Comparison of ENCODE assay signal across 1 cellular context in genomic region chr11:17479284-17480214, GRCh38.
TF ChIP-seq lines count a peak whose summit lies in the region.

No MANE protein-coding gene starts in this region.

TF ChIP-seq in K562, 482 proteins besides CTCF, POLR2A, EP300 and RAD21 (continued from another document):
- TF ChIP-seq, protein P1, sequence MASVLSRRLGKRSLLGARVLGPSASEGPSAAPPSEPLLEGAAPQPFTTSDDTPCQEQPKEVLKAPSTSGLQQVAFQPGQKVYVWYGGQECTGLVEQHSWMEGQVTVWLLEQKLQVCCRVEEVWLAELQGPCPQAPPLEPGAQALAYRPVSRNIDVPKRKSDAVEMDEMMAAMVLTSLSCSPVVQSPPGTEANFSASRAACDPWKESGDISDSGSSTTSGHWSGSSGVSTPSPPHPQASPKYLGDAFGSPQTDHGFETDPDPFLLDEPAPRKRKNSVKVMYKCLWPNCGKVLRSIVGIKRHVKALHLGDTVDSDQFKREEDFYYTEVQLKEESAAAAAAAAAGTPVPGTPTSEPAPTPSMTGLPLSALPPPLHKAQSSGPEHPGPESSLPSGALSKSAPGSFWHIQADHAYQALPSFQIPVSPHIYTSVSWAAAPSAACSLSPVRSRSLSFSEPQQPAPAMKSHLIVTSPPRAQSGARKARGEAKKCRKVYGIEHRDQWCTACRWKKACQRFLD (CRISPR knock-in tag; IDR thresholded peaks at IDR 0.05) = no peak
- 0 out of 2 replicates have a peak, but pooled peaks have one; percentile 27 for TF ChIP-seq KLF13 (tag; IDR thresholded peaks at IDR 0.05; ENCODE audit: borderline replicate concordance, low read depth)
TF ChIP-seq in K562: peak in this region for 4.
